16 cellular contexts compared by ENCODE assay signal in genomic region chr9:112015149-112015548, GRCh38.
DNase-seq lines count a peak whose midpoint lies in the region; ATAC-seq, FAIRE-seq and TF ChIP-seq lines count a peak whose summit lies in the region.
"Had no signal": no experiment of that assay in that cellular context is flagged by ENCODE, and none has a peak within 500 bp of the region (broad histone marks: within the 10 kb centered on the region; RNA-seq: fewer than 3 reads in every experiment).

No MANE protein-coding gene starts in this region.

- peaks cover 69% of the 10 kb centered on the region for H3K4me1 Mint-ChIP-seq in stimulated activated memory B cell treated with anti-CD40 and anti-IgM and Interleukin-4, amounts not matched to agents 10 μg/mL and 1 μg/mL and 100 μg/mL, for 72 hours

- no peak overlapping the region for H3K4me3 Mint-ChIP-seq in stimulated activated memory B cell treated with anti-CD40 and anti-IgM and Interleukin-4, amounts not matched to agents 10 μg/mL and 1 μg/mL and 100 μg/mL, for 72 hours

- no peaks in the 10 kb centered on the region for H4K20me1 ChIP-seq in K562 (replicated peaks; ENCODE audit: control insufficient read depth, insufficient read depth, low read length)
- H4K20me1 ChIP-seq: BLaER1 treated with 17β-estradiol and CSF1 and Interleukin-3, amounts not matched to agents 10 nM and 100 nM had no signal

- no peaks in the 10 kb centered on the region for H3K27me3 ChIP-seq in K562 (ENCODE audit: control insufficient read depth in 2 of 2, insufficient read depth in 2 of 2, low read length in 2 of 2)
- no peaks in the 10 kb centered on the region for H3K27me3 ChIP-seq in SJCRH30
- H3K27me3 ChIP-seq: BLaER1 treated with 17β-estradiol and CSF1 and Interleukin-3, amounts not matched to agents 10 nM and 100 nM had no signal

- in situ Hi-C loops in K562 (cut with MboI), result no loop called here

- no peak for TF ChIP-seq EP300 in K562 (IDR thresholded peaks at IDR 0.05; ENCODE audit: low read length)

- no peaks in the 10 kb centered on the region for H3K79me2 ChIP-seq in K562 (ENCODE audit: control insufficient read depth, insufficient read depth, low read length)

- CTCF ChIA-PET in K562 (lab: Yijun Ruan, JAX; ENCODE audit: low intra/inter-chr PET ratio), result interaction anchor here (0.5 kb wide), 2 partner anchors 185 to 963 kb away, joined by 4 to 5 read pairs; no protein-coding TSS in a partner anchor

- no peak for TF ChIP-seq RAD21 in K562 (CRISPR knock-in tag; conservative IDR thresholded peaks at IDR 0.05 in 1 of 2, IDR thresholded peaks at IDR 0.05 in 1 of 2)

- H3K27me3 Mint-ChIP-seq in stimulated activated memory B cell treated with anti-CD40 and anti-IgM and Interleukin-4, amounts not matched to agents 10 μg/mL and 1 μg/mL and 100 μg/mL, for 72 hours, result no peaks in the 10 kb centered on the region

- POLR2A ChIA-PET in K562 (lab: Yijun Ruan, JAX), result interaction anchor here (0.8 to 1.8 kb wide), 3 partner anchors 9 to 19 kb away, joined by 3 to 5 read pairs (median 5); no protein-coding TSS in a partner anchor

- no peak overlapping the region for H3K9ac ChIP-seq in K562 (ENCODE audit: insufficient read depth in 1 of 2, low read depth in 2 of 2, low read length in 2 of 2)
- H3K9ac ChIP-seq: BLaER1 treated with 17β-estradiol and CSF1 and Interleukin-3, amounts not matched to agents 10 nM and 100 nM had no signal

- 55% methylated on average over 4 of the region's 4 CpGs for WGBS in K562 (ENCODE audit: insufficient coverage, low coverage, missing lambda C conversion rate)

- H3K9me1 ChIP-seq in K562 (ENCODE audit: control insufficient read depth, insufficient read depth, low read length), result no peaks in the 10 kb centered on the region

- H3K4me1 ChIP-seq in K562 (replicated peaks in 1 of 2; ENCODE audit: control insufficient read depth in 2 of 2, insufficient read depth in 2 of 2, low read length in 2 of 2) (peaks cover 4 to 23% of the 10 kb centered on the region in 2 experiments; a peak in 4 of 5 replicates), SJCRH30 (peaks cover 39% of the 10 kb centered on the region)

- peak overlapping the region; percentile 94 for H3K27ac Mint-ChIP-seq in stimulated activated memory B cell treated with anti-CD40 and anti-IgM and Interleukin-4, amounts not matched to agents 10 μg/mL and 1 μg/mL and 100 μg/mL, for 72 hours

- H3K9me3 ChIP-seq in K562 (replicated peaks; ENCODE audit: control insufficient read depth, insufficient read depth, low read depth, low read length) (no peaks in the 10 kb centered on the region), SJCRH30 (replicated peaks) (0 out of 2 replicates have a peak, but pooled peaks cover 6% of the 10 kb centered on the region)
- H3K9me3 ChIP-seq: BLaER1 treated with 17β-estradiol and CSF1 and Interleukin-3, amounts not matched to agents 10 nM and 100 nM had no signal

- DNase-seq in K562 (ENCODE audit: extremely low read depth in 1 of 4, low spot score in 3 of 4) (no peak), hippocampal formation (lab: John Stamatoyannopoulos, UW) (no peak), SJCRH30 (no peak), amygdala (lab: John Stamatoyannopoulos, UW) (no peak)
- DNase-seq: DMS 273 treated with DMSO at 0.1 percent for 48 hours, DND-41, H7, NCI-H1417 treated with DMSO at 0.1 percent for 48 hours, NCI-H187 treated with DMSO at 0.1 percent for 48 hours, NCI-H2227 treated with DMSO at 0.1 percent for 48 hours, NCI-H524 had no signal

- BruUV-seq in K562 (replicated peaks; lab: Mats Ljungman, UMichigan), result no TSS peak

- intact Hi-C loops in K562 (cut with micrococcal nuclease), result no loop called here

- H3K4me3 ChIP-seq in K562 (no peak overlapping the region), SJCRH30 (no peak overlapping the region)
- H3K4me3 ChIP-seq: BLaER1 treated with 17β-estradiol and CSF1 and Interleukin-3, amounts not matched to agents 10 nM and 100 nM had no signal

- FAIRE-seq in K562 (lab: Jason Lieb, UNC), result no peak
- FAIRE-seq: G401.6 had no signal

- H3K36me3 Mint-ChIP-seq in stimulated activated memory B cell treated with anti-CD40 and anti-IgM and Interleukin-4, amounts not matched to agents 10 μg/mL and 1 μg/mL and 100 μg/mL, for 72 hours, result no peaks in the 10 kb centered on the region

- ATAC-seq in GM18511 (IDR thresholded peaks at IDR 0.05; ENCODE audit: unreplicated experiment), result peak; percentile 43
- peak; percentile 38 for ATAC-seq in HG03378 (IDR thresholded peaks at IDR 0.05; ENCODE audit: unreplicated experiment)
- ATAC-seq in K562, result no peak
- ATAC-seq in stimulated activated memory B cell treated with anti-CD40 and anti-IgM and Interleukin-4, amounts not matched to agents 10 μg/mL and 1 μg/mL and 100 μg/mL, for 72 hours, result peak; percentile 57

- no peak for TF ChIP-seq CTCF in K562 (IDR thresholded peaks at IDR 0.05 in 2 of 3, conservative IDR thresholded peaks at IDR 0.05 in 1 of 3; ENCODE audit: insufficient read depth in 2 of 3, low read depth in 1 of 3, low read length in 3 of 3)

- H3K4me2 ChIP-seq in K562 (ENCODE audit: insufficient read depth, low read length), result no peak overlapping the region

- H3K36me3 ChIP-seq in K562 (ENCODE audit: control insufficient read depth, insufficient read depth, low read length) (no peaks in the 10 kb centered on the region), SJCRH30 (no peaks in the 10 kb centered on the region)
- H3K36me3 ChIP-seq: BLaER1 treated with 17β-estradiol and CSF1 and Interleukin-3, amounts not matched to agents 10 nM and 100 nM had no signal

- H2AFZ ChIP-seq in K562 (ENCODE audit: low read depth, low read length), result peak overlapping the region; percentile 43; the same call in 1 of the 2 replicates

- H3K27ac ChIP-seq in K562 (ENCODE audit: extremely low read depth, low read depth, low read length) (no peak overlapping the region), SJCRH30 (no peak overlapping the region)

- no peak for TF ChIP-seq POLR2A in K562 (conservative IDR thresholded peaks at IDR 0.05)

- H3K9me3 Mint-ChIP-seq in stimulated activated memory B cell treated with anti-CD40 and anti-IgM and Interleukin-4, amounts not matched to agents 10 μg/mL and 1 μg/mL and 100 μg/mL, for 72 hours, result no peaks in the 10 kb centered on the region

TF ChIP-seq in K562, 482 proteins besides CTCF, POLR2A, EP300 and RAD21:
- no peak for TF ChIP-seq TEAD4 (IDR thresholded peaks at IDR 0.05; ENCODE audit: low read length)
- no peak for TF ChIP-seq TEAD4 (CRISPR knock-in tag; IDR thresholded peaks at IDR 0.05; ENCODE audit: borderline replicate concordance)
- no peak for TF ChIP-seq FOXP4 (CRISPR knock-in tag; IDR thresholded peaks at IDR 0.05; ENCODE audit: borderline replicate concordance)
- no peak for TF ChIP-seq KLF13 (tag; IDR thresholded peaks at IDR 0.05; ENCODE audit: borderline replicate concordance, low read depth)
- no peak for TF ChIP-seq SP1 (CRISPR knock-in tag; IDR thresholded peaks at IDR 0.05)
- no peak for TF ChIP-seq MTA3 (IDR thresholded peaks at IDR 0.05; ENCODE audit: borderline replicate concordance)
- no peak for TF ChIP-seq FIP1L1 (IDR thresholded peaks at IDR 0.05; ENCODE audit: low read depth, low read length, poor library complexity, severe bottlenecking)
- no peak for TF ChIP-seq ZNF431 (CRISPR knock-in tag; IDR thresholded peaks at IDR 0.05)
- TF ChIP-seq ZNF764 (CRISPR knock-in tag; IDR thresholded peaks at IDR 0.05; ENCODE audit: low read depth), result no peak
- TF ChIP-seq, protein P1, sequence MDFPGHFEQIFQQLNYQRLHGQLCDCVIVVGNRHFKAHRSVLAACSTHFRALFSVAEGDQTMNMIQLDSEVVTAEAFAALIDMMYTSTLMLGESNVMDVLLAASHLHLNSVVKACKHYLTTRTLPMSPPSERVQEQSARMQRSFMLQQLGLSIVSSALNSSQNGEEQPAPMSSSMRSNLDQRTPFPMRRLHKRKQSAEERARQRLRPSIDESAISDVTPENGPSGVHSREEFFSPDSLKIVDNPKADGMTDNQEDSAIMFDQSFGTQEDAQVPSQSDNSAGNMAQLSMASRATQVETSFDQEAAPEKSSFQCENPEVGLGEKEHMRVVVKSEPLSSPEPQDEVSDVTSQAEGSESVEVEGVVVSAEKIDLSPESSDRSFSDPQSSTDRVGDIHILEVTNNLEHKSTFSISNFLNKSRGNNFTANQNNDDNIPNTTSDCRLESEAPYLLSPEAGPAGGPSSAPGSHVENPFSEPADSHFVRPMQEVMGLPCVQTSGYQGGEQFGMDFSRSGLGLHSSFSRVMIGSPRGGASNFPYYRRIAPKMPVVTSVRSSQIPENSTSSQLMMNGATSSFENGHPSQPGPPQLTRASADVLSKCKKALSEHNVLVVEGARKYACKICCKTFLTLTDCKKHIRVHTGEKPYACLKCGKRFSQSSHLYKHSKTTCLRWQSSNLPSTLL (IDR thresholded peaks at IDR 0.05), result no peak
- TF ChIP-seq ZNF133 (CRISPR knock-in tag; IDR thresholded peaks at IDR 0.05), result no peak
- TF ChIP-seq SLC30A9 (CRISPR knock-in tag; IDR thresholded peaks at IDR 0.05), result no peak
- no peak for TF ChIP-seq MCM5 (IDR thresholded peaks at IDR 0.05; ENCODE audit: low read depth)
- no peak for TF ChIP-seq ZNF134 (CRISPR knock-in tag; conservative IDR thresholded peaks at IDR 0.05)
